9 cellular contexts compared by ENCODE assay signal in genomic region chr6:55980627-55981211, GRCh38.
A peak's percentile ranks its signal among the peaks of the same experiment; 100 is the strongest.
DNase-seq lines count a peak whose midpoint lies in the region; TF ChIP-seq lines count a peak whose summit lies in the region.
"Had no signal": no experiment of that assay in that cellular context is flagged by ENCODE, and none has a peak within 500 bp of the region (broad histone marks: within the 10 kb centered on the region; RNA-seq: fewer than 3 reads in every experiment).

No MANE protein-coding gene starts in this region.

- H3K4me2 ChIP-seq in KMS-11 (no peak overlapping the region), fibroblast of lung (ENCODE audit: extremely low read depth, insufficient read depth, low read length) (no peak overlapping the region)

- no peaks in the 10 kb centered on the region for H3K4me1 ChIP-seq in KMS-11 (ENCODE audit: low read depth, poor library complexity, severe bottlenecking)
- no peaks in the 10 kb centered on the region for H3K4me1 ChIP-seq in fibroblast of lung (ENCODE audit: control insufficient read depth, extremely low read depth, insufficient read depth, low read length)

- H3K4me3 ChIP-seq in KMS-11 (IDR thresholded peaks at IDR 0.05; ENCODE audit: insufficient read depth, low read depth, low read length) (no peak overlapping the region), fibroblast of lung (replicated peaks in 1 of 4; ENCODE audit: control extremely low read depth in 1 of 4, insufficient read depth in 1 of 4, low read depth in 3 of 4, low read length in 4 of 4) (no peak overlapping the region)

- TF ChIP-seq CTCF in KMS-11 (conservative IDR thresholded peaks at IDR 0.05; ENCODE audit: low read depth, low read length), result peak; percentile 81
- TF ChIP-seq CTCF in RWPE1 (conservative IDR thresholded peaks at IDR 0.05; ENCODE audit: low read depth), result peak; percentile 72
- peak; percentile 56 to 67 for TF ChIP-seq CTCF in fibroblast of lung (conservative IDR thresholded peaks at IDR 0.05 in 1 of 2, IDR thresholded peaks at IDR 0.05 in 1 of 2; ENCODE audit: low read depth in 1 of 2, low read length in 2 of 2)

- H3K27ac ChIP-seq in KMS-11 (no peak overlapping the region), RWPE1 (no peak overlapping the region), fibroblast of lung (ENCODE audit: insufficient read depth, low read length) (no peak overlapping the region)

- DNase-seq in NCI-H2081 (lab: John Stamatoyannopoulos, UW), result peak; percentile 22 to 41
- DNase-seq in NCI-H2081 treated with DMSO at 0.1 percent for 48 hours (lab: John Stamatoyannopoulos, UW), result no peak
- DNase-seq in RWPE1 (ENCODE audit: low spot score), result peak; percentile 20
- DNase-seq in fibroblast of lung (ENCODE audit: low read depth in 2 of 2), result peak; percentile 9 to 66
- DNase-seq in pons (ENCODE audit: low spot score), result peak; percentile 40
- no peak for DNase-seq in posterior vena cava (ENCODE audit: low spot score)
- no peak for DNase-seq in stimulated activated CD4-positive, alpha-beta T cell treated with anti-CD3 and anti-CD28 coated beads, Interleukin-1b, Interleukin-23, amount 100 ng/mL, for 48 hours
- DNase-seq: CD4-positive, CD25-positive, alpha-beta regulatory T cell had no signal

- H3K79me2 ChIP-seq in KMS-11 (ENCODE audit: insufficient read depth, low read depth), result no peaks in the 10 kb centered on the region
- H3K79me2 ChIP-seq in fibroblast of lung (ENCODE audit: control insufficient read depth, insufficient read depth, low read length), result no peaks in the 10 kb centered on the region

- H3K36me3 ChIP-seq in KMS-11 (ENCODE audit: insufficient read depth), result no peaks in the 10 kb centered on the region
- no peaks in the 10 kb centered on the region for H3K36me3 ChIP-seq in fibroblast of lung (ENCODE audit: control insufficient read depth, insufficient read depth, low read length)

- intact Hi-C loops in posterior vena cava (cut with DNase I), result loop anchor here in 1 of 2 donors (5.0 kb wide), 1 partner anchor 312 kb away; no protein-coding TSS in a partner anchor

- POLR2A ChIA-PET in RWPE1 (lab: Yijun Ruan, JAX; ENCODE audit: low non-redundant PET), result no interaction called here

- H4K20me1 ChIP-seq in KMS-11 (ENCODE audit: insufficient read depth) (no peaks in the 10 kb centered on the region), fibroblast of lung (ENCODE audit: control insufficient read depth, extremely low read depth, insufficient read depth, low read length) (no peaks in the 10 kb centered on the region)

- CTCF ChIA-PET in RWPE1 (lab: Yijun Ruan, JAX), result interaction anchor here (1.4 kb wide), 1 partner anchor 312 kb away, joined by 3 read pairs; no protein-coding TSS in a partner anchor

- H2AFZ ChIP-seq in KMS-11 (ENCODE audit: low read depth) (no peak overlapping the region), fibroblast of lung (ENCODE audit: low read length) (no peak overlapping the region)

- H3K9ac ChIP-seq in KMS-11 (no peak overlapping the region), fibroblast of lung (ENCODE audit: insufficient read depth, low read length) (no peak overlapping the region)

- H3K9me3 ChIP-seq in fibroblast of lung (ENCODE audit: control insufficient read depth, insufficient read depth, low read depth, low read length), result no peaks in the 10 kb centered on the region

- no peaks in the 10 kb centered on the region for H3K27me3 ChIP-seq in KMS-11 (ENCODE audit: insufficient read depth, low read depth)
- no peaks in the 10 kb centered on the region for H3K27me3 ChIP-seq in fibroblast of lung (ENCODE audit: control insufficient read depth, insufficient read depth, low read length)

Comparison
In these comparisons a context has a peak if more than half of its experiments do, and no peak if none do; other contexts are left out.
1. DNase-seq: peak in NCI-H2081 (2 of 2), RWPE1 (single experiment), fibroblast of lung (2 of 2) and pons (single experiment); none in NCI-H2081 treated with DMSO at 0.1 percent for 48 hours (single experiment), posterior vena cava (single experiment) and stimulated activated CD4-positive, alpha-beta T cell treated with anti-CD3 and anti-CD28 coated beads, Interleukin-1b, Interleukin-23, amount 100 ng/mL, for 48 hours (single experiment).
2. Peak in every context shown above with its lines, with median percentiles within 50 percentile points of each other: CTCF ChIP-seq.